ENCODE assay signal across 21 cellular contexts in genomic region chr17:73007447-73007846, GRCh38.
A peak's percentile ranks its signal among the peaks of the same experiment; 100 is the strongest.
DNase-seq lines count a peak whose midpoint lies in the region; ATAC-seq, FAIRE-seq and TF ChIP-seq lines count a peak whose summit lies in the region.
"Had no signal": no experiment of that assay in that cellular context is flagged by ENCODE, and none has a peak within 500 bp of the region (broad histone marks: within the 10 kb centered on the region; RNA-seq: fewer than 3 reads in every experiment).

No MANE protein-coding gene starts in this region.

- no peak for TF ChIP-seq CTCF in fibroblast of pulmonary artery (IDR thresholded peaks at IDR 0.05; ENCODE audit: low read length, missing control alignments)
- no peak for TF ChIP-seq CTCF in pancreas (IDR thresholded peaks at IDR 0.05)
- no peak for TF ChIP-seq CTCF in GM23338 (conservative IDR thresholded peaks at IDR 0.05; ENCODE audit: low read depth in 2 of 2)

- no peaks in the 10 kb centered on the region for H3F3A ChIP-seq in GM23338 (replicated peaks; ENCODE audit: low read depth)

- TF ChIP-seq POLR2A in GM12891 (IDR thresholded peaks at IDR 0.05; ENCODE audit: low read depth, low read length) = no peak

- no peaks in the 10 kb centered on the region for H3K36me3 ChIP-seq in pancreas
- H3K36me3 ChIP-seq in GM23338 (ENCODE audit: insufficient read depth) = no peaks in the 10 kb centered on the region
- H3K36me3 ChIP-seq: ascending aorta had no signal

- H3K9me2 ChIP-seq in GM23338 (ENCODE audit: insufficient read depth) = no peaks in the 10 kb centered on the region

- ATAC-seq in pancreas (peak; percentile 65 to 89 (median 74)), GM23338 (no peak), HG03378 (IDR thresholded peaks at IDR 0.05; ENCODE audit: unreplicated experiment) (no peak)
- ATAC-seq: activated CD8-positive, alpha-beta memory T cell treated with anti-CD3 and anti-CD28 coated beads, Interleukin-2, amount 10 ng/mL, durations not matched to agents 7 days and 5 days; T-helper 17 cell had no signal

- H3K4me2 ChIP-seq in GM23338 = no peak overlapping the region

- H3K9me3 Mint-ChIP-seq in GM23338 = no peaks in the 10 kb centered on the region
- H3K9me3 Mint-ChIP-seq: type B pancreatic cell had no signal

- H3K36me3 Mint-ChIP-seq in GM23338 (ENCODE audit: low read depth) = no peaks in the 10 kb centered on the region
- H3K36me3 Mint-ChIP-seq: activated CD8-positive, alpha-beta memory T cell treated with anti-CD3 and anti-CD28 coated beads, Interleukin-2, amount 10 ng/mL, durations not matched to agents 7 days and 5 days; mesothelial cell of epicardium; type B pancreatic cell had no signal

- no peaks in the 10 kb centered on the region for H3K4me1 ChIP-seq in pancreas
- no peaks in the 10 kb centered on the region for H3K4me1 ChIP-seq in GM23338 (ENCODE audit: insufficient read depth)

- H3K4me1 Mint-ChIP-seq in GM23338 = no peaks in the 10 kb centered on the region
- H3K4me1 Mint-ChIP-seq: mesothelial cell of epicardium had no signal

- H3K27me3 ChIP-seq in pancreas = no peaks in the 10 kb centered on the region
- H3K27me3 ChIP-seq in GM23338 (ENCODE audit: insufficient read depth) = no peaks in the 10 kb centered on the region
- H3K27me3 ChIP-seq: ascending aorta had no signal

- H3K27ac ChIP-seq in pancreas (peak overlapping the region in 1 of 4 donors; percentile 8), GM23338 (ENCODE audit: low read depth) (no peak overlapping the region)
- H3K27ac ChIP-seq: C4-2B, RWPE1 had no signal

- DNase-seq in ELF-1 (ENCODE audit: low read depth, low spot score) = peak; percentile 23
- peak; percentile 14 for DNase-seq in NCI-H2196 treated with DMSO at 0.1 percent for 48 hours (lab: John Stamatoyannopoulos, UW; ENCODE audit: unreplicated experiment)
- DNase-seq in fibroblast of pulmonary artery (ENCODE audit: low read depth) = peak; percentile 36
- peak in 3 of 6 donors; percentile 55 to 59 (median 57) for DNase-seq in pancreas
- DNase-seq in HK-2 (ENCODE audit: unreplicated experiment) = no peak
- no peak for DNase-seq in GM12891 (ENCODE audit: insufficient read length, low spot score)
- no peak for DNase-seq in GM23338 (ENCODE audit: low spot score)
- DNase-seq: activated CD4-positive, CD25-positive, alpha-beta regulatory T cell; activated CD8-positive, alpha-beta memory T cell treated with anti-CD3 and anti-CD28 coated beads, Interleukin-2, amount 10 ng/mL, durations not matched to agents 7 days and 5 days; activated effector memory CD4-positive, alpha-beta T cell treated with Interleukin-2 at 50 U/mL for 16 hours; NCI-H1092 treated with DMSO at 0.1 percent for 48 hours; NCI-H2171 treated with DMSO at 0.1 percent for 48 hours; NK-92 treated with Interleukin-12 subunit alpha and Interleukin-12 subunit beta, amount 100 ng/mL, for 24 hours; nucleus accumbens; T-helper 17 cell had no signal

- no peaks in the 10 kb centered on the region for H3K9me3 ChIP-seq in pancreas
- H3K9me3 ChIP-seq: ascending aorta had no signal

- H3K27ac Mint-ChIP-seq in GM23338 = no peak overlapping the region
- H3K27ac Mint-ChIP-seq: activated CD8-positive, alpha-beta memory T cell treated with anti-CD3 and anti-CD28 coated beads, Interleukin-2, amount 10 ng/mL, durations not matched to agents 7 days and 5 days; mesothelial cell of epicardium; T-helper 17 cell; type B pancreatic cell had no signal

- peaks cover 6% of the 10 kb centered on the region for H3K27me3 Mint-ChIP-seq in GM23338 (ENCODE audit: insufficient read depth, low read depth, poor library complexity)
- H3K27me3 Mint-ChIP-seq: activated CD8-positive, alpha-beta memory T cell treated with anti-CD3 and anti-CD28 coated beads, Interleukin-2, amount 10 ng/mL, durations not matched to agents 7 days and 5 days; T-helper 17 cell; type B pancreatic cell had no signal

- H3K4me3 Mint-ChIP-seq in GM23338 = no peak overlapping the region
- H3K4me3 Mint-ChIP-seq: activated CD8-positive, alpha-beta memory T cell treated with anti-CD3 and anti-CD28 coated beads, Interleukin-2, amount 10 ng/mL, durations not matched to agents 7 days and 5 days; mesothelial cell of epicardium; T-helper 17 cell; type B pancreatic cell had no signal

- 50 to 54% methylated on average over 8 of the region's 8 CpGs for WGBS in pancreas, 2 donors

- H2AFZ ChIP-seq in GM23338 = no peak overlapping the region

- FAIRE-seq in pancreas (lab: Jason Lieb, UNC) (no peak), GM12891 (lab: Jason Lieb, UNC) (no peak)

- intact Hi-C loops in pancreas (cut with DNase I) = loop anchor here in 1 of 3 donors (10.0 kb wide), 1 partner anchor 87 kb away; the partner anchor contains the start of gene SLC39A11

- no peaks in the 10 kb centered on the region for H4K20me1 ChIP-seq in GM23338 (replicated peaks; ENCODE audit: insufficient read depth)

- H3K79me2 ChIP-seq in GM23338 (replicated peaks; ENCODE audit: insufficient read depth) = no peaks in the 10 kb centered on the region

- no peak overlapping the region for H3K4me3 ChIP-seq in fibroblast of pulmonary artery (replicated peaks; ENCODE audit: low read depth, low read length)
- H3K4me3 ChIP-seq in pancreas = no peak overlapping the region
- H3K4me3 ChIP-seq in GM23338 = no peak overlapping the region
- H3K4me3 ChIP-seq: ascending aorta had no signal

TF ChIP-seq in GM12891, 5 proteins besides CTCF, POLR2A, EP300 and RAD21:
- TF ChIP-seq POLR2AphosphoS5 (IDR thresholded peaks at IDR 0.05; ENCODE audit: low read depth, low read length) = no peak
- no peak for TF ChIP-seq SPI1 (IDR thresholded peaks at IDR 0.05; ENCODE audit: low read depth, low read length)
- no peak for TF ChIP-seq PAX5 (IDR thresholded peaks at IDR 0.05; ENCODE audit: insufficient read depth, low read length, severe bottlenecking)
- no peak for TF ChIP-seq TAF1 (IDR thresholded peaks at IDR 0.05; ENCODE audit: low read depth, low read length)
- TF ChIP-seq POU2F2 (IDR thresholded peaks at IDR 0.05; ENCODE audit: low read depth, low read length) = no peak
TF ChIP-seq in GM12891: peak in this region for 0.

TF ChIP-seq in GM23338, 12 proteins besides CTCF, POLR2A, EP300 and RAD21:
- TF ChIP-seq ETS1 (IDR thresholded peaks at IDR 0.05) (no peak), POLR2AphosphoS5 (IDR thresholded peaks at IDR 0.05; ENCODE audit: low read depth) (no peak), EZH2 (IDR thresholded peaks at IDR 0.05; ENCODE audit: low read depth, unreplicated experiment) (no peak), ZNF114 (CRISPR knock-in tag; IDR thresholded peaks at IDR 0.05) (no peak), JUNB (IDR thresholded peaks at IDR 0.05; ENCODE audit: unreplicated experiment) (no peak), NANOG (IDR thresholded peaks at IDR 0.05; ENCODE audit: borderline replicate concordance) (no peak), CREB1 (CRISPR knock-in tag; IDR thresholded peaks at IDR 0.05; ENCODE audit: low read depth) (no peak), STAT1 (IDR thresholded peaks at IDR 0.05; ENCODE audit: unreplicated experiment) (no peak)

Comparison
In these comparisons a context has a peak if more than half of its experiments do, and no peak if none do; other contexts are left out.
1. DNase-seq: peak in ELF-1 (single experiment), NCI-H2196 treated with DMSO at 0.1 percent for 48 hours (single experiment) and fibroblast of pulmonary artery (single experiment); none in HK-2 (single experiment), GM12891 (single experiment) and GM23338 (single experiment).
2. ATAC-seq: peak in pancreas (4 of 4); none in GM23338 (single experiment) and HG03378 (single experiment).